26 cellular contexts compared by ENCODE assay signal in the genomic region with DNA sequence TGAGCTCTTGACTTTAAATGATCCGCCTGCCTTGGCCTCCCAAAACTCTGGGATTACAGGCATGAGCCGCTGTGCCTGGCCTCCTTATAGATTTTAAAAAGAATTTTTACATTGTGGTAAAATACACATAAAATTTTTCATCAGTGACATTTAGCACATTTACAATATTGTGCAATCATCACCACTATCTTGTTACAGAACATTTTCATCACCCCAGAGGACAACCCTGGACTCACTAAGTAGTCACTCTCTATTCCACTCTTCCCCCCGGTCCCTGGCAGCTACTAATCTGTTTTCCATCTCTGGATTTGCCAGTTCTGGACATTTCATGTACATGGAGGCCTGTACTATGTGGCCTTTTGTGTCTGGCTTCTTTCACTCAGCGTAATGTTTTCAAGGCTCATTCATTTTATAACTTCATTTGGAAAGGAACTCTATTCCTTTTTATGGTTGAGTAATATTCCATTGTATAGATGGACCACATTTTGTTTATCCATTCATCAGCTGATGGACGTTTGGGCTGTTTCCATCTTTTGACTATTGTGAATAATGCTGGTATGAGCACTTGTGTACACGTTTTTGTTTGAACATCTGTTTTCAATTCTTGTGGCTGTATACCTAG. TPM values are rescaled to one million over a fixed set of nuclear protein-coding genes. Genes with fewer than 3 reads are reported as not detected.
A peak's percentile ranks its signal among the peaks of the same experiment; 100 is the strongest.
DNase-seq lines count a peak whose midpoint lies in the region; ATAC-seq, FAIRE-seq and TF ChIP-seq lines count a peak whose summit lies in the region.
"Had no signal": no experiment of that assay in that cellular context is flagged by ENCODE, and none has a peak within 500 bp of the region (broad histone marks: within the 10 kb centered on the region; RNA-seq: fewer than 3 reads in every experiment).

No MANE protein-coding gene starts in this region.

- POLR2A ChIA-PET in PC-9 (lab: Charles Lee; ENCODE audit: unreplicated experiment), result no interaction called here

- no peak overlapping the region for H3K4me3 ChIP-seq in PC-9
- H3K4me3 ChIP-seq: GM12878, GM23338, testis had no signal

- ATAC-seq in sciatic nerve, result peak; percentile 63
- ATAC-seq in HG03280 (IDR thresholded peaks at IDR 0.05; ENCODE audit: unreplicated experiment), result no peak
- ATAC-seq: GM12878, GM23338 had no signal

- DNase-seq in GM12891 (ENCODE audit: insufficient read length, low spot score), result no peak
- DNase-seq in PC-9, result no peak
- DNase-seq in fibroblast of peridontal ligament (ENCODE audit: extremely low read depth), result peak; percentile 54
- no peak for DNase-seq in sciatic nerve (ENCODE audit: low spot score)
- no peak for DNase-seq in amygdala (lab: John Stamatoyannopoulos, UW)
- DNase-seq in T1000 (lab: John Stamatoyannopoulos, UW), result no peak
- DNase-seq: activated CD8-positive, alpha-beta memory T cell treated with anti-CD3 and anti-CD28 coated beads for 24 hours; activated gamma-delta T cell; CD4-positive, CD25-positive, alpha-beta regulatory T cell; hypothalamus; immature natural killer cell; mesendoderm; NCI-H1436; NCI-H748 treated with DMSO at 0.1 percent for 48 hours; RPMI8226; stimulated activated naive CD4-positive, alpha-beta T cell; testis had no signal

- H3K79me2 ChIP-seq in PC-9 (ENCODE audit: low read depth), result no peaks in the 10 kb centered on the region

- H3K4me1 ChIP-seq in PC-9 (replicated peaks; ENCODE audit: insufficient read depth), result peaks cover 7% of the 10 kb centered on the region; the same call in 1 of the 2 replicates
- H3K4me1 ChIP-seq: testis had no signal

- peaks cover 4% of the 10 kb centered on the region; the same call in 1 of the 2 replicates for H3F3A ChIP-seq in PC-9 (ENCODE audit: insufficient read depth, low read depth)

- no peak for TF ChIP-seq POLR2A in GM12891 (IDR thresholded peaks at IDR 0.05; ENCODE audit: low read depth, low read length)

- H2AFZ ChIP-seq in PC-9, result no peak overlapping the region
- H2AFZ ChIP-seq: GM23338 had no signal

- no TSS peak for BruUV-seq in PC-9 (replicated peaks; lab: Mats Ljungman, UMichigan)

- TF ChIP-seq CTCF in PC-9 (conservative IDR thresholded peaks at IDR 0.05), result no peak

- no peaks in the 10 kb centered on the region for H3K9me2 ChIP-seq in PC-9 (ENCODE audit: insufficient read depth)

- intact Hi-C loops in PC-9 (cut with micrococcal nuclease; ENCODE audit: unreplicated experiment) (no loop called here), sciatic nerve (cut with DNase I) (no loop called here)

- FAIRE-seq in GM12891 (lab: Jason Lieb, UNC), result peak; percentile 33
- FAIRE-seq: D721Med, endothelial cell of umbilical vein, frontal cortex, GM12878, urothelium cell line had no signal

- no peaks in the 10 kb centered on the region for H4K20me1 ChIP-seq in PC-9 (ENCODE audit: insufficient read depth)

- H3K4me2 ChIP-seq in PC-9, result no peak overlapping the region
- H3K4me2 ChIP-seq: GM23338 had no signal

- H3K36me3 ChIP-seq in PC-9 (ENCODE audit: low read depth), result no peaks in the 10 kb centered on the region; the same call in 1 of the 2 replicates

- CTCF ChIA-PET in PC-9 (lab: Charles Lee), result interaction anchor here (0.6 kb wide), 1 partner anchor 125 kb away, joined by 3 read pairs; no protein-coding TSS in a partner anchor

- H3K27me3 ChIP-seq in PC-9 (ENCODE audit: insufficient read depth, low read depth), result no peaks in the 10 kb centered on the region
- H3K27me3 ChIP-seq: testis had no signal

- H3K27ac ChIP-seq in PC-9, result peak overlapping the region; percentile 29; the same call in 1 of the 2 replicates
- H3K27ac ChIP-seq: testis had no signal

- no peaks in the 10 kb centered on the region for H3K9me3 ChIP-seq in PC-9 (ENCODE audit: insufficient read depth, low read depth)
- H3K9me3 ChIP-seq: testis had no signal

TF ChIP-seq in GM12891, 5 proteins besides CTCF, POLR2A, EP300 and RAD21:
- no peak for TF ChIP-seq POU2F2 (IDR thresholded peaks at IDR 0.05; ENCODE audit: low read depth, low read length)
- TF ChIP-seq POLR2AphosphoS5 (IDR thresholded peaks at IDR 0.05; ENCODE audit: low read depth, low read length), result no peak
- TF ChIP-seq SPI1 (IDR thresholded peaks at IDR 0.05; ENCODE audit: low read depth, low read length), result no peak
- no peak for TF ChIP-seq TAF1 (IDR thresholded peaks at IDR 0.05; ENCODE audit: low read depth, low read length)
- no peak for TF ChIP-seq PAX5 (IDR thresholded peaks at IDR 0.05; ENCODE audit: insufficient read depth, low read length, severe bottlenecking)

RNA-seq across cellular contexts. Expression of a gene that starts 19.9 kb away (rescaled TPM):
- polyA plus RNA-seq in GM12891 (2012; ENCODE audit: low read depth, missing spikeins), result 4.0 TPM
- total RNA-seq in PC-9 (2021), result 40.6 and 49.0 TPM in 2 replicates
- 35.1 TPM for total RNA-seq in sciatic nerve

RNA-seq across cellular contexts. Expression of a gene that starts 32.2 kb away (rescaled TPM):
- polyA plus RNA-seq in GM12891 (2012; ENCODE audit: low read depth, missing spikeins), result 0.28 TPM
- total RNA-seq in PC-9 (2021) (1.2 and 1.7 TPM in 2 replicates), sciatic nerve (not detected)
- total RNA-seq: CD4-positive, CD25-positive, alpha-beta regulatory T cell; endothelial cell of umbilical vein had no signal
- polyA plus RNA-seq: CD4-positive, CD25-positive, alpha-beta regulatory T cell; endothelial cell of umbilical vein; immature natural killer cell had no signal

RNA-seq across cellular contexts. Expression of a gene that starts 42.9 kb away (rescaled TPM):
- 25.0 TPM for polyA plus RNA-seq in GM12891 (2012; ENCODE audit: low read depth, missing spikeins)
- 70.2 and 90.1 TPM in 2 replicates for total RNA-seq in PC-9 (2021)
- 7.4 TPM for total RNA-seq in sciatic nerve

RNA-seq across cellular contexts. Expression of a gene that starts 43.4 kb away (rescaled TPM):
- polyA plus RNA-seq in GM12891 (2012; ENCODE audit: low read depth, missing spikeins), result 0.40 TPM
- total RNA-seq in PC-9 (2021) (0.85 and 1.1 TPM in 2 replicates), sciatic nerve (0.45 TPM)
- total RNA-seq: CD4-positive, CD25-positive, alpha-beta regulatory T cell had no signal

RNA-seq across cellular contexts. Expression of a gene that starts 44.8 kb away (rescaled TPM):
- polyA plus RNA-seq in GM12891 (2012; ENCODE audit: low read depth, missing spikeins), result not detected
- 4.9 and 7.8 TPM in 2 replicates for total RNA-seq in PC-9 (2021)
- 0.76 TPM for total RNA-seq in sciatic nerve
- total RNA-seq: CD4-positive, CD25-positive, alpha-beta regulatory T cell; cerebellum; frontal cortex; GM12878; T-helper 1 cell treated with Interleukin-12 subunit alpha and Interleukin-12 subunit beta and Interleukin-4 antibody, amounts not matched to agents 30 ng/mL and 1 ng/mL, for 36 hours had no signal
